ENCODE assay signal across 8 cellular contexts in the genomic region with DNA sequence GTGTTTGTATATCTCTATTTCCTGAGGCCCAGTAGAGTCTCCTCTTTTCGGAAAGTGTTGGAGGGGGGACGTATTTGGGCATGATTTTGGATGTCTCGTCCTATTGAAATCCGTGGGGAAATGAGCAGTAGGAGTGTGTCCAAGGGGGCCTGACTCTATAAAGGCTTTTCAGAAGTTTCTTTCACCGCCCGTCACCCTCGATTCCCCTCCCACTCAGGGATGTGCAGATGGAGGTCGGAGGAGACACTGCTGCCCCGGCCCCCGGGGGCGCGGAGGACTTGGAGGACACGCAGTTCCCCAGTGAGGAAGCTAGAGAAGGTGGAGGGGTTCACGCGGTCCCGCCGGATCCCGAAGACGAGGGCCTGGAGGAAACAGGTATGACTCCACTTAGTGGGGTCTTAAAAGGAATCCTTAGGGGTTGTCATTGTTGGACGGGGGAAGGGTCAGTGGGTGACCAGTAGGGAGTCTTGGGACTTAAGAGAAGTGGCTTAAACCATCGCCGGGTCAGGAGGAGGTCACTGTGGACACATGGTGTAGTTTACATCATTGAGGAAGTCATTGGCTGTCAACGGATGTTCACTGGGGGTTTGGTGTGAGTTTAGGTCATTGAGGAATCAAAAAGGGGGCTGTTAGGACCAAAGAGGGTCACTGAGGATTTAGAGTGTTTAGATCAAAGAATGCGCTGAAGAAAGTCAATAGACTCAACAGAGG. TPM values are rescaled to one million over a fixed set of nuclear protein-coding genes. Genes with fewer than 3 reads are reported as not detected.
DNase-seq lines count a peak whose midpoint lies in the region; ATAC-seq, FAIRE-seq and TF ChIP-seq lines count a peak whose summit lies in the region.

No MANE protein-coding gene starts in this region.

- DNase-seq in AG04450 (ENCODE audit: low read depth, low spot score) (no peak), GM19238 (ENCODE audit: insufficient read length, low spot score) (peak; percentile 24), PC-9 (peak; percentile 7 to 43), K562 (ENCODE audit: extremely low read depth in 1 of 4, low spot score in 3 of 4) (peak; percentile 35 to 65 (median 46)), left colon (peak; percentile 45 to 46), DMS114 treated with DMSO at 0.1 percent for 48 hours (lab: John Stamatoyannopoulos, UW; ENCODE audit: unreplicated experiment) (no peak), frontal cortex (ENCODE audit: low spot score in 2 of 2) (no peak)

- H3K27me3 ChIP-seq in AG04450 (ENCODE audit: control insufficient read depth, insufficient read depth, low read length) (peaks cover 2% of the 10 kb centered on the region), PC-9 (ENCODE audit: insufficient read depth, low read depth) (no peaks in the 10 kb centered on the region), K562 (ENCODE audit: control insufficient read depth in 2 of 2, insufficient read depth in 2 of 2, low read length in 2 of 2) (no peaks in the 10 kb centered on the region)

- peak overlapping the region; percentile 94 to 96 for H3K9ac ChIP-seq in K562 (ENCODE audit: insufficient read depth in 1 of 2, low read depth in 2 of 2, low read length in 2 of 2)

- WGBS in K562 (ENCODE audit: insufficient coverage, low coverage, missing lambda C conversion rate), result 5% methylated on average over 15 of the region's 24 CpGs

- H3K4me1 ChIP-seq in PC-9 (replicated peaks; ENCODE audit: insufficient read depth), result peaks cover 6% of the 10 kb centered on the region
- peaks cover 9 to 17% of the 10 kb centered on the region in 2 experiments; a peak in 3 of 5 replicates for H3K4me1 ChIP-seq in K562 (replicated peaks in 1 of 2; ENCODE audit: control insufficient read depth in 2 of 2, insufficient read depth in 2 of 2, low read length in 2 of 2)

- FAIRE-seq in K562 (lab: Jason Lieb, UNC) (peak; percentile 79), frontal cortex (lab: Jason Lieb, UNC) (no peak)

- CTCF ChIA-PET in AG04450 (lab: Charles Lee), result interaction anchor here (0.7 to 1.0 kb wide), 2 partner anchors 20 to 533 kb away, joined by 3 to 4 read pairs; no protein-coding TSS in a partner anchor
- CTCF ChIA-PET in PC-9 (lab: Charles Lee), result no interaction called here
- CTCF ChIA-PET in K562 (lab: Yijun Ruan, JAX; ENCODE audit: low intra/inter-chr PET ratio), result no interaction called here

- TF ChIP-seq EP300 in K562 (IDR thresholded peaks at IDR 0.05; ENCODE audit: low read length), result no peak

- H2AFZ ChIP-seq in PC-9 (peak overlapping the region; percentile 95), K562 (ENCODE audit: low read depth, low read length) (peak overlapping the region; percentile 98)

- H3K4me3 ChIP-seq in AG04450 (ENCODE audit: low read depth, low read length) (peak overlapping the region; percentile 95), PC-9 (peak overlapping the region; percentile 87), K562 (peak overlapping the region; percentile 84)

- BruUV-seq in PC-9 (replicated peaks; lab: Mats Ljungman, UMichigan), result TSS peak; percentile 90
- BruUV-seq in K562 (replicated peaks; lab: Mats Ljungman, UMichigan), result TSS peak; percentile 80

- peaks cover 3% of the 10 kb centered on the region for H3K9me1 ChIP-seq in K562 (ENCODE audit: control insufficient read depth, insufficient read depth, low read length)

- TF ChIP-seq RAD21 in K562 (CRISPR knock-in tag; conservative IDR thresholded peaks at IDR 0.05 in 1 of 2, IDR thresholded peaks at IDR 0.05 in 1 of 2), result no peak

- no peaks in the 10 kb centered on the region for H3K27me3 Mint-ChIP-seq in stimulated activated memory B cell treated with anti-CD40 and anti-IgM and Interleukin-4, amounts not matched to agents 10 μg/mL and 1 μg/mL and 100 μg/mL, for 72 hours

- TF ChIP-seq CTCF in AG04450 (IDR thresholded peaks at IDR 0.05; ENCODE audit: low read depth, low read length), result no peak
- TF ChIP-seq CTCF in PC-9 (conservative IDR thresholded peaks at IDR 0.05), result no peak
- TF ChIP-seq CTCF in K562 (IDR thresholded peaks at IDR 0.05 in 2 of 3, conservative IDR thresholded peaks at IDR 0.05 in 1 of 3; ENCODE audit: insufficient read depth in 2 of 3, low read depth in 1 of 3, low read length in 3 of 3), result no peak

- peaks cover 3% of the 10 kb centered on the region; the same call in 1 of the 2 replicates for H3F3A ChIP-seq in PC-9 (ENCODE audit: insufficient read depth, low read depth)

- POLR2A ChIA-PET in AG04450 (lab: Yijun Ruan, JAX), result no interaction called here
- POLR2A ChIA-PET in PC-9 (lab: Charles Lee; ENCODE audit: unreplicated experiment), result interaction anchor here (0.6 kb wide), 1 partner anchor 15 kb away, joined by 5 read pairs; no protein-coding TSS in a partner anchor
- POLR2A ChIA-PET in K562 (lab: Yijun Ruan, JAX), result interaction anchor here (0.9 to 1.6 kb wide), 5 partner anchors 10 to 1759 kb away, joined by 3 to 5 read pairs (median 3); no protein-coding TSS in a partner anchor

- H4K20me1 ChIP-seq in PC-9 (ENCODE audit: insufficient read depth) (no peaks in the 10 kb centered on the region), K562 (replicated peaks; ENCODE audit: control insufficient read depth, insufficient read depth, low read length) (no peaks in the 10 kb centered on the region)

- peaks cover 3% of the 10 kb centered on the region for H3K9me3 Mint-ChIP-seq in stimulated activated memory B cell treated with anti-CD40 and anti-IgM and Interleukin-4, amounts not matched to agents 10 μg/mL and 1 μg/mL and 100 μg/mL, for 72 hours

- H3K27ac ChIP-seq in AG04450 (ENCODE audit: low read depth, low read length) (peak overlapping the region; percentile 96), PC-9 (peak overlapping the region; percentile 91), K562 (ENCODE audit: extremely low read depth, low read depth, low read length) (peak overlapping the region; percentile 99)

- H3K36me3 Mint-ChIP-seq in stimulated activated memory B cell treated with anti-CD40 and anti-IgM and Interleukin-4, amounts not matched to agents 10 μg/mL and 1 μg/mL and 100 μg/mL, for 72 hours, result peaks cover 43% of the 10 kb centered on the region

- peak overlapping the region; percentile 95 for H3K4me3 Mint-ChIP-seq in stimulated activated memory B cell treated with anti-CD40 and anti-IgM and Interleukin-4, amounts not matched to agents 10 μg/mL and 1 μg/mL and 100 μg/mL, for 72 hours

- H3K4me1 Mint-ChIP-seq in stimulated activated memory B cell treated with anti-CD40 and anti-IgM and Interleukin-4, amounts not matched to agents 10 μg/mL and 1 μg/mL and 100 μg/mL, for 72 hours, result peaks cover 35% of the 10 kb centered on the region

- no peaks in the 10 kb centered on the region for H3K36me3 ChIP-seq in PC-9 (ENCODE audit: low read depth)
- H3K36me3 ChIP-seq in K562 (ENCODE audit: control insufficient read depth, insufficient read depth, low read length), result peaks cover 37% of the 10 kb centered on the region; the same call in 2 of the 3 replicates

- H3K4me2 ChIP-seq in PC-9 (peak overlapping the region; percentile 93), K562 (ENCODE audit: insufficient read depth, low read length) (peak overlapping the region; percentile 83)

- intact Hi-C loops in PC-9 (cut with micrococcal nuclease; ENCODE audit: unreplicated experiment) (loop anchor here (2.0 kb wide), 1 partner anchor 21 kb away; no protein-coding TSS in a partner anchor), K562 (cut with micrococcal nuclease) (no loop called here), left colon (cut with DNase I, micrococcal nuclease) (no loop called here)

- H3K79me2 ChIP-seq in PC-9 (ENCODE audit: low read depth) (peaks cover 26% of the 10 kb centered on the region), K562 (ENCODE audit: control insufficient read depth, insufficient read depth, low read length) (peaks cover 23% of the 10 kb centered on the region)

- peak overlapping the region; percentile 99 for H3K27ac Mint-ChIP-seq in stimulated activated memory B cell treated with anti-CD40 and anti-IgM and Interleukin-4, amounts not matched to agents 10 μg/mL and 1 μg/mL and 100 μg/mL, for 72 hours

- H3K9me3 ChIP-seq in AG04450 (ENCODE audit: control insufficient read depth, insufficient read depth, low read length), result peaks cover 5% of the 10 kb centered on the region; the same call in 1 of the 2 replicates
- H3K9me3 ChIP-seq in PC-9 (ENCODE audit: insufficient read depth, low read depth), result no peaks in the 10 kb centered on the region
- no peaks in the 10 kb centered on the region for H3K9me3 ChIP-seq in K562 (replicated peaks; ENCODE audit: control insufficient read depth, insufficient read depth, low read depth, low read length)

- ATAC-seq in K562 (peak; percentile 49), left colon (peak; percentile 12)
- no peak for ATAC-seq in stimulated activated memory B cell treated with anti-CD40 and anti-IgM and Interleukin-4, amounts not matched to agents 10 μg/mL and 1 μg/mL and 100 μg/mL, for 72 hours

- H3K9me2 ChIP-seq in PC-9 (ENCODE audit: insufficient read depth), result no peaks in the 10 kb centered on the region

- no peak for TF ChIP-seq POLR2A in K562 (conservative IDR thresholded peaks at IDR 0.05)

- in situ Hi-C loops in K562 (cut with MboI), result loop anchor here (25.0 kb wide), 2 partner anchors 1554 to 1979 kb away; partner anchors contain the start of genes CTRB1, CTRB2, KARS1 and TERF2IP

RNA-seq across cellular contexts. Expression of gene MON1B, which starts 0.4 kb away (rescaled TPM):
- polyA plus RNA-seq in AG04450 (2011; rRNA removed) (10.9 and 14.4 TPM in 2 replicates), K562 (2011; rRNA removed) (12.6 and 16.4 TPM in 2 replicates), K562 (2014; fragmentation: Illumina TruSeq; extraction: Trizol) (24.5 and 33.4 TPM in 2 replicates), K562 (2014; fragmentation: Nextera tagmentation; extraction: Ambion mirVana) (1 to 10 TPM; 5.0 to 5.4 TPM), K562 (2014; rRNA removed) (25.8 and 32.2 TPM in 2 replicates)
- 10.8 and 13.9 TPM in 2 replicates for polyA minus RNA-seq in AG04450 (2011; rRNA and poly(A)+ RNA removed)
- total RNA-seq in PC-9 (2021) (57.2 and 57.5 TPM in 2 replicates), K562 (2014; rRNA removed) (13.4 and 18.7 TPM in 2 replicates), K562 (2014; rRNA removed; fragmentation: Illumina TruSeq; extraction: Trizol) (6.7 and 7.3 TPM in 2 replicates), K562 (2015; rRNA removed; fragmentation: Illumina TruSeq; extraction: Trizol) (7.8 TPM in 2 replicates), K562 (2021) (53.8 and 66.0 TPM in 2 replicates), left colon (10 to 100 TPM; 71.6 to 82.3 TPM), frontal cortex (7.7 TPM)
- 34.1 and 57.3 TPM in 2 replicates for total RNA-seq in K562 (2011; cell fraction: chromatin; rRNA removed; ENCODE audit: low replicate concordance)
- total RNA-seq in K562 (2011; cell fraction: nucleolus; rRNA removed), result 30.7 and 34.0 TPM in 2 replicates
- total RNA-seq in K562 (2011; cell fraction: nucleoplasm; rRNA removed), result 39.2 and 48.4 TPM in 2 replicates
- 15.9 and 30.6 TPM in 2 replicates for polyA plus RNA-seq in K562 (2011; cell fraction: cytosol; rRNA removed)
- 69.5 and 88.7 TPM in 2 replicates for polyA plus RNA-seq in K562 (2011; cell fraction: nucleus; rRNA removed)
- polyA plus RNA-seq in K562 (2012), result 19.9 and 41.0 TPM in 2 replicates
- polyA minus RNA-seq in K562 (2011; rRNA and poly(A)+ RNA removed), result 6.8 and 9.5 TPM in 2 replicates
- 13.3 and 14.4 TPM in 2 replicates for polyA minus RNA-seq in K562 (2011; cell fraction: cytosol; rRNA and poly(A)+ RNA removed)
- 16.4 and 17.6 TPM in 2 replicates for polyA minus RNA-seq in K562 (2011; cell fraction: nucleus; rRNA and poly(A)+ RNA removed)

RNA-seq across cellular contexts. Expression of gene SYCE1L, which starts 7.8 kb away (rescaled TPM):
- 0.10 and 0.15 TPM in 2 replicates for polyA plus RNA-seq in AG04450 (2011; rRNA removed)
- polyA minus RNA-seq in AG04450 (2011; rRNA and poly(A)+ RNA removed), result not detected in 2 replicates
- 6.2 and 17.9 TPM in 2 replicates for total RNA-seq in PC-9 (2021)
- total RNA-seq in K562 (2011; cell fraction: chromatin; rRNA removed; ENCODE audit: low replicate concordance), result not detected in 2 replicates
- not detected in 2 replicates for total RNA-seq in K562 (2011; cell fraction: nucleolus; rRNA removed)
- not detected in 2 replicates for total RNA-seq in K562 (2011; cell fraction: nucleoplasm; rRNA removed)
- total RNA-seq in K562 (2014; rRNA removed), result 0.54 and 0.57 TPM in 2 replicates
- total RNA-seq in K562 (2014; rRNA removed; fragmentation: Illumina TruSeq; extraction: Trizol), result not detected in 2 replicates
- total RNA-seq in K562 (2015; rRNA removed; fragmentation: Illumina TruSeq; extraction: Trizol), result 0.19 and 0.80 TPM in 2 replicates
- 2.7 and 3.4 TPM in 2 replicates for total RNA-seq in K562 (2021)
- not detected in 2 replicates for polyA plus RNA-seq in K562 (2011; rRNA removed)
- polyA plus RNA-seq in K562 (2011; cell fraction: cytosol; rRNA removed), result 0.13 and 0.21 TPM in 2 replicates
- 0.87 and 1.8 TPM in 2 replicates for polyA plus RNA-seq in K562 (2011; cell fraction: nucleus; rRNA removed)
- 0.78 and 0.87 TPM in 2 replicates for polyA plus RNA-seq in K562 (2012)
- not detected in 2 replicates for polyA plus RNA-seq in K562 (2014; fragmentation: Illumina TruSeq; extraction: Trizol)
- not detected for polyA plus RNA-seq in K562 (2014; fragmentation: Nextera tagmentation; extraction: Ambion mirVana)
- polyA plus RNA-seq in K562 (2014; rRNA removed), result 1.3 and 1.4 TPM in 2 replicates
- not detected in 2 replicates for polyA minus RNA-seq in K562 (2011; rRNA and poly(A)+ RNA removed)
- polyA minus RNA-seq in K562 (2011; cell fraction: cytosol; rRNA and poly(A)+ RNA removed), result not detected in 2 replicates
- polyA minus RNA-seq in K562 (2011; cell fraction: nucleus; rRNA and poly(A)+ RNA removed), result 0.54 TPM in 1 of 2 replicates, not detected in the other
- 1 to 10 TPM; 4.7 to 7.4 TPM for total RNA-seq in left colon
- total RNA-seq in frontal cortex, result 1.2 TPM

Comparison
In these comparisons a context has a peak if more than half of its experiments do, and no peak if none do; other contexts are left out.
1. DNase-seq: peak in GM19238 (single experiment), PC-9 (2 of 2), K562 (4 of 4) and left colon (2 of 2); none in AG04450 (single experiment), DMS114 treated with DMSO at 0.1 percent for 48 hours (single experiment) and frontal cortex (0 of 2).
2. Peak in every context shown above with its lines, with median percentiles within 50 percentile points of each other: H3K27ac ChIP-seq and H3K4me3 ChIP-seq.